16 cellular contexts compared by ENCODE assay signal in genomic region chr1:22876359-22877111, GRCh38.
DNase-seq lines count a peak whose midpoint lies in the region; ATAC-seq and TF ChIP-seq lines count a peak whose summit lies in the region.
"Had no signal": no experiment of that assay in that cellular context is flagged by ENCODE, and none has a peak within 500 bp of the region (broad histone marks: within the 10 kb centered on the region; RNA-seq: fewer than 3 reads in every experiment).

No MANE protein-coding gene starts in this region.

- CTCF ChIA-PET in CD8-positive, alpha-beta T cell (lab: Charles Lee): no interaction called here

- no peaks in the 10 kb centered on the region for H3K79me2 ChIP-seq in GM23338 (replicated peaks; ENCODE audit: insufficient read depth)

- H3K9me2 ChIP-seq in GM23338 (ENCODE audit: insufficient read depth): no peaks in the 10 kb centered on the region

- no peaks in the 10 kb centered on the region for H3F3A ChIP-seq in GM23338 (replicated peaks; ENCODE audit: low read depth)

- ATAC-seq in GM23338 (peak; percentile 59), omental fat pad (ENCODE audit: low FRiP score) (peak; percentile 85)
- ATAC-seq in activated CD4-positive, CD25-positive, alpha-beta regulatory T cell treated with anti-CD3 and anti-CD28 coated beads, Interleukin-2, amount 50 U/mL, for 24 hours: no peak
- no peak for ATAC-seq in CD8-positive, alpha-beta T cell

- H3K4me3 ChIP-seq in GM23338 (no peak overlapping the region), SJCRH30 (no peak overlapping the region)
- H3K4me3 ChIP-seq in CD8-positive, alpha-beta T cell (ENCODE audit: low read depth, low read length): no peak overlapping the region
- H3K4me3 ChIP-seq: SK-N-MC had no signal

- POLR2A ChIA-PET in CD8-positive, alpha-beta T cell (lab: Charles Lee): no interaction called here

- no peak overlapping the region for H2AFZ ChIP-seq in GM23338

- no peaks in the 10 kb centered on the region for H4K20me1 ChIP-seq in GM23338 (replicated peaks; ENCODE audit: insufficient read depth)

- H3K27me3 ChIP-seq in GM23338 (ENCODE audit: insufficient read depth) (no peaks in the 10 kb centered on the region), SJCRH30 (no peaks in the 10 kb centered on the region)
- H3K27me3 ChIP-seq in CD8-positive, alpha-beta T cell (ENCODE audit: insufficient read depth, low read length): no peaks in the 10 kb centered on the region

- peaks cover 7% of the 10 kb centered on the region for H3K4me1 Mint-ChIP-seq in GM23338
- no peaks in the 10 kb centered on the region for H3K4me1 Mint-ChIP-seq in activated T-helper 1 cell treated with anti-CD3 and anti-CD28 coated beads, Interleukin-12 subunit alpha, Interleukin-12 subunit beta, Interleukin-2, Interleukin-4 antibody, amounts not matched to agents 30 ng/mL and 10 ng/mL and 1 ng/mL, durations not matched to agents 14 hours and 24 hours and 36 hours (ENCODE audit: low read depth)
- no peaks in the 10 kb centered on the region for H3K4me1 Mint-ChIP-seq in CD8-positive, alpha-beta T cell (ENCODE audit: low read depth)
- H3K4me1 Mint-ChIP-seq: CD4-positive, alpha-beta memory T cell; naive B cell had no signal

- H3K4me1 ChIP-seq in GM23338 (ENCODE audit: insufficient read depth) (0 out of 2 replicates have a peak, but pooled peaks cover 2% of the 10 kb centered on the region), SJCRH30 (peaks cover 51% of the 10 kb centered on the region)
- H3K4me1 ChIP-seq in CD8-positive, alpha-beta T cell (ENCODE audit: insufficient read depth, low read length): no peaks in the 10 kb centered on the region

- H3K4me3 Mint-ChIP-seq in GM23338: no peak overlapping the region
- H3K4me3 Mint-ChIP-seq in activated T-helper 1 cell treated with anti-CD3 and anti-CD28 coated beads, Interleukin-12 subunit alpha, Interleukin-12 subunit beta, Interleukin-2, Interleukin-4 antibody, amounts not matched to agents 30 ng/mL and 10 ng/mL and 1 ng/mL, durations not matched to agents 14 hours and 24 hours and 36 hours: no peak overlapping the region
- H3K4me3 Mint-ChIP-seq in CD8-positive, alpha-beta T cell: no peak overlapping the region
- H3K4me3 Mint-ChIP-seq: CD4-positive, alpha-beta memory T cell; naive B cell had no signal

- H3K36me3 Mint-ChIP-seq in GM23338 (ENCODE audit: low read depth): no peaks in the 10 kb centered on the region
- H3K36me3 Mint-ChIP-seq in activated T-helper 1 cell treated with anti-CD3 and anti-CD28 coated beads, Interleukin-12 subunit alpha, Interleukin-12 subunit beta, Interleukin-2, Interleukin-4 antibody, amounts not matched to agents 30 ng/mL and 10 ng/mL and 1 ng/mL, durations not matched to agents 14 hours and 24 hours and 36 hours (ENCODE audit: low read depth): no peaks in the 10 kb centered on the region
- H3K36me3 Mint-ChIP-seq in CD8-positive, alpha-beta T cell: no peaks in the 10 kb centered on the region
- H3K36me3 Mint-ChIP-seq: CD4-positive, alpha-beta memory T cell; naive B cell had no signal

- no peak for TF ChIP-seq CTCF in GM23338 (conservative IDR thresholded peaks at IDR 0.05; ENCODE audit: low read depth in 2 of 2)
- no peak for TF ChIP-seq CTCF in omental fat pad (IDR thresholded peaks at IDR 0.05)
- no peak for TF ChIP-seq CTCF in CD8-positive, alpha-beta T cell (IDR thresholded peaks at IDR 0.05)

- no peak overlapping the region for H3K27ac ChIP-seq in GM23338 (ENCODE audit: low read depth)
- H3K27ac ChIP-seq in SJCRH30: peak overlapping the region; percentile 91
- H3K27ac ChIP-seq in CD8-positive, alpha-beta T cell (ENCODE audit: low read depth, low read length): no peak overlapping the region
- H3K27ac ChIP-seq: SK-N-MC had no signal

- H3K27ac Mint-ChIP-seq in GM23338: no peak overlapping the region
- no peak overlapping the region for H3K27ac Mint-ChIP-seq in activated T-helper 1 cell treated with anti-CD3 and anti-CD28 coated beads, Interleukin-12 subunit alpha, Interleukin-12 subunit beta, Interleukin-2, Interleukin-4 antibody, amounts not matched to agents 30 ng/mL and 10 ng/mL and 1 ng/mL, durations not matched to agents 14 hours and 24 hours and 36 hours
- H3K27ac Mint-ChIP-seq in CD8-positive, alpha-beta T cell: no peak overlapping the region
- H3K27ac Mint-ChIP-seq: CD4-positive, alpha-beta memory T cell; naive B cell had no signal

- intact Hi-C loops in activated T-helper 1 cell treated with anti-CD3 and anti-CD28 coated beads, Interleukin-12 subunit alpha, Interleukin-12 subunit beta, Interleukin-2, Interleukin-4 antibody, amounts not matched to agents 30 ng/mL and 10 ng/mL and 1 ng/mL, durations not matched to agents 14 hours and 24 hours and 36 hours (cut with micrococcal nuclease): no loop called here
- intact Hi-C loops in CD8-positive, alpha-beta T cell (cut with DNase I, micrococcal nuclease): no loop called here

- DNase-seq in GM23338 (ENCODE audit: low spot score) (peak; percentile 18), SJCRH30 (peak; percentile 100), fibroblast of gingiva (ENCODE audit: low read depth) (peak; percentile 74), omental fat pad (ENCODE audit: low spot score) (no peak), NOMO-1 treated with DMSO at 0.1 percent for 48 hours (lab: John Stamatoyannopoulos, UW; ENCODE audit: unreplicated experiment) (no peak)
- DNase-seq in activated T-helper 1 cell treated with anti-CD3 and anti-CD28 coated beads, Interleukin-12 subunit alpha, Interleukin-12 subunit beta, Interleukin-2, Interleukin-4 antibody, amounts not matched to agents 30 ng/mL and 10 ng/mL and 1 ng/mL, durations not matched to agents 14 hours and 24 hours and 36 hours (ENCODE audit: low spot score): no peak
- no peak for DNase-seq in CD8-positive, alpha-beta T cell
- DNase-seq: activated CD4-positive, alpha-beta T cell treated with anti-CD3 and anti-CD28 coated beads for 4 hours; activated gamma-delta T cell treated with Interleukin-2 at 50 U/mL for 16 hours; CD4-positive, alpha-beta memory T cell; KBM-7; naive B cell; NCI-H510A treated with DMSO at 0.1 percent for 48 hours; stimulated activated CD4-positive, alpha-beta T cell treated with anti-CD3 and anti-CD28 coated beads, Interleukin-15, amount 100 ng/mL, for 24 hours had no signal

- no peaks in the 10 kb centered on the region for H3K9me3 Mint-ChIP-seq in GM23338
- no peaks in the 10 kb centered on the region for H3K9me3 Mint-ChIP-seq in activated T-helper 1 cell treated with anti-CD3 and anti-CD28 coated beads, Interleukin-12 subunit alpha, Interleukin-12 subunit beta, Interleukin-2, Interleukin-4 antibody, amounts not matched to agents 30 ng/mL and 10 ng/mL and 1 ng/mL, durations not matched to agents 14 hours and 24 hours and 36 hours
- H3K9me3 Mint-ChIP-seq in CD8-positive, alpha-beta T cell: no peaks in the 10 kb centered on the region
- H3K9me3 Mint-ChIP-seq: CD4-positive, alpha-beta memory T cell; naive B cell had no signal

- no peaks in the 10 kb centered on the region for H3K9me3 ChIP-seq in SJCRH30 (replicated peaks)
- no peaks in the 10 kb centered on the region for H3K9me3 ChIP-seq in CD8-positive, alpha-beta T cell (ENCODE audit: low read length)

- no peaks in the 10 kb centered on the region for H3K36me3 ChIP-seq in GM23338 (ENCODE audit: insufficient read depth)
- H3K36me3 ChIP-seq in SJCRH30: 0 out of 2 replicates have a peak, but pooled peaks cover 2% of the 10 kb centered on the region
- no peaks in the 10 kb centered on the region for H3K36me3 ChIP-seq in CD8-positive, alpha-beta T cell (ENCODE audit: insufficient read depth, low read length)

- peaks cover 10% of the 10 kb centered on the region for H3K27me3 Mint-ChIP-seq in GM23338 (ENCODE audit: insufficient read depth, low read depth, poor library complexity)
- no peaks in the 10 kb centered on the region for H3K27me3 Mint-ChIP-seq in activated T-helper 1 cell treated with anti-CD3 and anti-CD28 coated beads, Interleukin-12 subunit alpha, Interleukin-12 subunit beta, Interleukin-2, Interleukin-4 antibody, amounts not matched to agents 30 ng/mL and 10 ng/mL and 1 ng/mL, durations not matched to agents 14 hours and 24 hours and 36 hours (ENCODE audit: insufficient read depth)
- H3K27me3 Mint-ChIP-seq in CD8-positive, alpha-beta T cell (ENCODE audit: low read depth): peaks cover 5% of the 10 kb centered on the region

- no peak overlapping the region for H3K4me2 ChIP-seq in GM23338

TF ChIP-seq in GM23338, 12 proteins besides CTCF, POLR2A, EP300 and RAD21:
- TF ChIP-seq ZNF114 (CRISPR knock-in tag; IDR thresholded peaks at IDR 0.05) (no peak), EZH2 (IDR thresholded peaks at IDR 0.05; ENCODE audit: low read depth, unreplicated experiment) (no peak)

Comparison
In these comparisons a context has a peak if more than half of its experiments do, and no peak if none do; other contexts are left out.
1. ATAC-seq: peak in GM23338 (single experiment) and omental fat pad (single experiment); none in activated CD4-positive, CD25-positive, alpha-beta regulatory T cell treated with anti-CD3 and anti-CD28 coated beads, Interleukin-2, amount 50 U/mL, for 24 hours (0 of 2) and CD8-positive, alpha-beta T cell (single experiment).
2. DNase-seq: peak in GM23338 (single experiment), SJCRH30 (2 of 2) and fibroblast of gingiva (single experiment); none in omental fat pad (single experiment), NOMO-1 treated with DMSO at 0.1 percent for 48 hours (single experiment), activated T-helper 1 cell treated with anti-CD3 and anti-CD28 coated beads, Interleukin-12 subunit alpha, Interleukin-12 subunit beta, Interleukin-2, Interleukin-4 antibody, amounts not matched to agents 30 ng/mL and 10 ng/mL and 1 ng/mL, durations not matched to agents 14 hours and 24 hours and 36 hours (single experiment) and CD8-positive, alpha-beta T cell (0 of 7).